In genomic region chr13:110540871-110541525, GRCh38 we compare ENCODE assay signal across 14 cellular contexts. TPM values are rescaled to one million over a fixed set of nuclear protein-coding genes. Genes with fewer than 3 reads are reported as not detected.
DNase-seq lines count a peak whose midpoint lies in the region; ATAC-seq, FAIRE-seq and TF ChIP-seq lines count a peak whose summit lies in the region.
"Had no signal": no experiment of that assay in that cellular context is flagged by ENCODE, and none has a peak within 500 bp of the region (broad histone marks: within the 10 kb centered on the region; RNA-seq: fewer than 3 reads in every experiment).

No MANE protein-coding gene starts in this region.

- intact Hi-C loops in left cardiac atrium (cut with DNase I), result no loop called here
- intact Hi-C loops in kidney (cut with DNase I), result no loop called here
- intact Hi-C loops in upper lobe of right lung (cut with DNase I), result no loop called here

- no peak overlapping the region for H3K4me3 Mint-ChIP-seq in osteocyte (ENCODE audit: unreplicated experiment)
- H3K4me3 Mint-ChIP-seq: naive B cell had no signal

- peaks cover 11% of the 10 kb centered on the region for H3K36me3 Mint-ChIP-seq in osteocyte (ENCODE audit: unreplicated experiment)

- H3K36me3 ChIP-seq in cardiac muscle cell (no peaks in the 10 kb centered on the region), kidney (ENCODE audit: control insufficient read depth in 1 of 2, insufficient read depth in 2 of 2, low read length in 2 of 2) (no peaks in the 10 kb centered on the region), upper lobe of right lung (no peaks in the 10 kb centered on the region)

- no peaks in the 10 kb centered on the region for H3K27me3 Mint-ChIP-seq in osteocyte (ENCODE audit: unreplicated experiment)
- H3K27me3 Mint-ChIP-seq: naive B cell had no signal

- peak overlapping the region; percentile 83 for H3K27ac Mint-ChIP-seq in osteocyte (ENCODE audit: unreplicated experiment)

- peak overlapping the region in 1 of 2 donors; percentile 56 for H3K9ac ChIP-seq in kidney (ENCODE audit: low read length in 2 of 2)

- H3K27me3 ChIP-seq in cardiac muscle cell, result no peaks in the 10 kb centered on the region
- H3K27me3 ChIP-seq in upper lobe of right lung, result no peaks in the 10 kb centered on the region

- no peak overlapping the region for H3K4me3 ChIP-seq in cardiac muscle cell
- H3K4me3 ChIP-seq in kidney (ENCODE audit: low read length in 2 of 2), result peak overlapping the region in 1 of 2 donors; percentile 12
- no peak overlapping the region for H3K4me3 ChIP-seq in upper lobe of right lung
- H3K4me3 ChIP-seq: A549 had no signal

- FAIRE-seq in kidney (lab: Jason Lieb, UNC), result no peak
- FAIRE-seq: A549, small intestine had no signal

- DNase-seq in cardiac muscle cell (ENCODE audit: low read depth in 1 of 2, low spot score in 1 of 2), result peak in 1 of 2 donors; percentile 62
- no peak for DNase-seq in left cardiac atrium
- no peak for DNase-seq in kidney
- no peak for DNase-seq in osteocyte (ENCODE audit: extremely low spot score, unreplicated experiment)
- no peak for DNase-seq in upper lobe of right lung
- DNase-seq in cerebellar cortex (ENCODE audit: low spot score), result no peak
- no peak for DNase-seq in NCI-H510A treated with DMSO at 0.1 percent for 48 hours (lab: John Stamatoyannopoulos, UW)
- no peak for DNase-seq in islet precursor cell
- DNase-seq: naive B cell, NCI-H2081, small intestine, SW 1271 had no signal

- H3K4me1 Mint-ChIP-seq in osteocyte (ENCODE audit: unreplicated experiment), result peaks cover 24% of the 10 kb centered on the region

- peaks cover 5% of the 10 kb centered on the region for H3K9me3 Mint-ChIP-seq in osteocyte (ENCODE audit: unreplicated experiment)

- H3K27ac ChIP-seq in cardiac muscle cell (peak overlapping the region; percentile 87), kidney (ENCODE audit: low read depth in 2 of 2, low read length in 2 of 2) (peak overlapping the region; percentile 23 to 76), upper lobe of right lung (peak overlapping the region; percentile 49)
- H3K27ac ChIP-seq: A549, HL-60 had no signal

- H3K9me3 ChIP-seq in cardiac muscle cell (ENCODE audit: low read depth) (no peaks in the 10 kb centered on the region), kidney (ENCODE audit: control insufficient read depth in 1 of 2, low read length in 2 of 2) (no peaks in the 10 kb centered on the region), upper lobe of right lung (no peaks in the 10 kb centered on the region)

- no peak for TF ChIP-seq CTCF in cardiac muscle cell (IDR thresholded peaks at IDR 0.05; ENCODE audit: low read depth, low read length)
- TF ChIP-seq CTCF in kidney (IDR thresholded peaks at IDR 0.05; ENCODE audit: borderline replicate concordance, extremely low read depth, insufficient read depth), result no peak
- TF ChIP-seq CTCF in osteocyte (IDR thresholded peaks at IDR 0.05), result no peak
- TF ChIP-seq CTCF in upper lobe of right lung (IDR thresholded peaks at IDR 0.05), result no peak

- ATAC-seq in left cardiac atrium, result no peak
- peak; percentile 43 for ATAC-seq in upper lobe of right lung
- ATAC-seq: A549 had no signal

- peaks cover 13% of the 10 kb centered on the region for H3K4me1 ChIP-seq in cardiac muscle cell (ENCODE audit: low read depth)
- peaks cover 21 to 27% of the 10 kb centered on the region in 2 donors for H3K4me1 ChIP-seq in kidney (ENCODE audit: control insufficient read depth in 1 of 2, insufficient read depth in 1 of 2, low read depth in 1 of 2, low read length in 2 of 2)
- H3K4me1 ChIP-seq in upper lobe of right lung, result peaks cover 32% of the 10 kb centered on the region
- H3K4me1 ChIP-seq: A549 had no signal

RNA-seq across cellular contexts. Expression of gene RAB20, which starts 20.5 kb away (rescaled TPM):
- total RNA-seq in cardiac muscle cell, result 22.4 and 30.8 TPM in 2 replicates
- 14.0 and 20.0 TPM in 2 replicates for polyA plus RNA-seq in cardiac muscle cell
- 10 to 100 TPM; 12.7 to 24.3 TPM for total RNA-seq in left cardiac atrium
- total RNA-seq in kidney, result 33.6 TPM
- polyA plus RNA-seq in kidney (ENCODE audit: insufficient read depth, low read depth, low replicate concordance), result 47.7 TPM
- total RNA-seq in osteocyte, result 10.0 and 11.7 TPM in 2 replicates
- total RNA-seq in upper lobe of right lung, result 52.4 TPM
